ENCODE assay signal across 31 cellular contexts in genomic region chr7:18363751-18364402, GRCh38.
"Had no signal": no experiment of that assay in that cellular context is flagged by ENCODE, and none has a peak within 500 bp of the region (broad histone marks: within the 10 kb centered on the region; RNA-seq: fewer than 3 reads in every experiment).

No MANE protein-coding gene starts in this region.

- H3K9me3 Mint-ChIP-seq: activated CD4-positive, alpha-beta T cell treated with anti-CD3 and anti-CD28 coated beads, Interleukin-2, amount 10 ng/mL, durations not matched to agents 24 days and 14 days; activated CD8-positive, alpha-beta T cell treated with anti-CD3 and anti-CD28 coated beads for 36 hours; activated naive CD8-positive, alpha-beta T cell treated with anti-CD3 and anti-CD28 coated beads for 36 hours; activated T-cell treated with anti-CD3 and anti-CD28 coated beads, Interleukin-2, amount 50 U/mL, for 72 hours; activated T-helper 17 cell treated with anti-CD3 and anti-CD28 coated beads, Interleukin-2, amount 50 U/mL, for 72 hours had no signal

- DNase-seq: activated CD4-positive, alpha-beta T cell treated with anti-CD3 and anti-CD28 coated beads, Interleukin-2, amount 10 ng/mL, durations not matched to agents 24 days and 14 days; activated CD4-positive, alpha-beta T cell treated with anti-CD3 and anti-CD28 coated beads, Interleukin-2, amount 50 U/mL, for 4 hours; activated CD8-positive, alpha-beta T cell treated with anti-CD3 and anti-CD28 coated beads for 36 hours; activated effector memory CD4-positive, alpha-beta T cell treated with anti-CD3 and anti-CD28 coated beads, Interleukin-2, amount 50 U/mL, for 16 hours; activated naive CD4-positive, alpha-beta T cell; activated naive CD4-positive, alpha-beta T cell treated with anti-CD3 and anti-CD28 coated beads, Interleukin-2, amount 50 U/mL, for 16 hours; activated naive CD8-positive, alpha-beta T cell treated with anti-CD3 and anti-CD28 coated beads for 36 hours; activated T-cell treated with anti-CD3 and anti-CD28 coated beads, Interleukin-2, amount 50 U/mL, for 1 hour; activated T-cell treated with anti-CD3 and anti-CD28 coated beads, Interleukin-2, amount 50 U/mL, for 72 hours; amniotic stem cell; aorta; brain microvascular endothelial cell; central memory CD4-positive, alpha-beta T cell; Kasumi-1; KG1; MG63; NCI-H1092; NCI-H1436 treated with DMSO at 0.1 percent for 48 hours; NCI-H1694 treated with DMSO at 0.1 percent for 48 hours; NCI-H2029; NCI-H345; NCI-H524 treated with DMSO at 0.1 percent for 48 hours; NCI-H748 treated with DMSO at 0.1 percent for 48 hours; Peyer's patch; SIG-M5; SW 1271; T-helper 1 cell; T1000 had no signal

- H3K27me3 Mint-ChIP-seq: activated CD8-positive, alpha-beta T cell treated with anti-CD3 and anti-CD28 coated beads for 36 hours; activated naive CD8-positive, alpha-beta T cell treated with anti-CD3 and anti-CD28 coated beads for 36 hours had no signal

- ATAC-seq: activated CD8-positive, alpha-beta T cell treated with anti-CD3 and anti-CD28 coated beads for 36 hours; activated T-cell treated with anti-CD3 and anti-CD28 coated beads, Interleukin-2, amount 50 U/mL, for 72 hours; activated T-helper 17 cell treated with anti-CD3 and anti-CD28 coated beads, Interleukin-2, amount 50 U/mL, for 72 hours; Right ventricle myocardium inferior had no signal

- H3K27me3 ChIP-seq: brain microvascular endothelial cell, MG63, Peyer's patch had no signal

- H3K4me3 Mint-ChIP-seq: activated CD4-positive, alpha-beta T cell treated with anti-CD3 and anti-CD28 coated beads, Interleukin-2, amount 10 ng/mL, durations not matched to agents 24 days and 14 days; activated CD8-positive, alpha-beta T cell treated with anti-CD3 and anti-CD28 coated beads for 36 hours; activated naive CD8-positive, alpha-beta T cell treated with anti-CD3 and anti-CD28 coated beads for 36 hours; activated T-cell treated with anti-CD3 and anti-CD28 coated beads, Interleukin-2, amount 50 U/mL, for 72 hours; activated T-helper 17 cell treated with anti-CD3 and anti-CD28 coated beads, Interleukin-2, amount 50 U/mL, for 72 hours had no signal

- H3K36me3 ChIP-seq: brain microvascular endothelial cell, MG63, Peyer's patch had no signal

- H3K36me3 Mint-ChIP-seq: activated naive CD8-positive, alpha-beta T cell treated with anti-CD3 and anti-CD28 coated beads for 36 hours had no signal

- H3K4me1 Mint-ChIP-seq: activated CD4-positive, alpha-beta T cell treated with anti-CD3 and anti-CD28 coated beads, Interleukin-2, amount 10 ng/mL, durations not matched to agents 24 days and 14 days; activated naive CD8-positive, alpha-beta T cell treated with anti-CD3 and anti-CD28 coated beads for 36 hours; activated T-helper 17 cell treated with anti-CD3 and anti-CD28 coated beads, Interleukin-2, amount 50 U/mL, for 72 hours had no signal

- H3K4me3 ChIP-seq: MG63, Peyer's patch had no signal

- H3K27ac ChIP-seq: brain microvascular endothelial cell, Peyer's patch, RWPE1 had no signal

- H3K4me1 ChIP-seq: Peyer's patch had no signal

- H3K9me3 ChIP-seq: MG63, Peyer's patch had no signal

- H3K27ac Mint-ChIP-seq: activated CD4-positive, alpha-beta T cell treated with anti-CD3 and anti-CD28 coated beads, Interleukin-2, amount 10 ng/mL, durations not matched to agents 24 days and 14 days; activated CD8-positive, alpha-beta T cell treated with anti-CD3 and anti-CD28 coated beads for 36 hours; activated naive CD8-positive, alpha-beta T cell treated with anti-CD3 and anti-CD28 coated beads for 36 hours; activated T-cell treated with anti-CD3 and anti-CD28 coated beads, Interleukin-2, amount 50 U/mL, for 72 hours; activated T-helper 17 cell treated with anti-CD3 and anti-CD28 coated beads, Interleukin-2, amount 50 U/mL, for 72 hours had no signal
